ENCODE assay signal across 1 cellular context in the genomic region with DNA sequence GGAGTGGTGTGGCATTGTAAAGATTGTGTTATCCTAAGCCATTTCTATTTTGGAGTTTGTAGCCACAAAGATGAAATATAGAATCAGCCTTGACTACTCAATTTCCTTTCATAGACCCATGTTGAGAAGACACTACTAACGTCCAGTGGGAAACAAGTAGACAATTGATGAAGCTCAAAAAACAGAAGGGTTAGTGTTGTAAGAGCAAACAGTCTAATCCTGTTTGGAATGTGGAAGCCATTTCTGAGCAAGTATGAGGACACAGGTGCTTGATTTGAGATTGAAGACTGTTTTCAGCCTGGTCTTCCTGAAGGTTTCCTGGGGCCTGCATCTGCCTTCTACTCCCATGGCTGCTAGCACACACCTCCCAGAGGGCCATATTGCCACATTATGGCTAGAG.
TF ChIP-seq lines count a peak whose summit lies in the region.

No MANE protein-coding gene starts in this region.

TF ChIP-seq in K562, 482 proteins besides CTCF, POLR2A, EP300 and RAD21:
- TF ChIP-seq SMARCA4 (IDR thresholded peaks at IDR 0.05): no peak
- TF ChIP-seq WHSC1 (IDR thresholded peaks at IDR 0.05; ENCODE audit: low read length): no peak
